ENCODE assay signal across 10 cellular contexts in the genomic region with DNA sequence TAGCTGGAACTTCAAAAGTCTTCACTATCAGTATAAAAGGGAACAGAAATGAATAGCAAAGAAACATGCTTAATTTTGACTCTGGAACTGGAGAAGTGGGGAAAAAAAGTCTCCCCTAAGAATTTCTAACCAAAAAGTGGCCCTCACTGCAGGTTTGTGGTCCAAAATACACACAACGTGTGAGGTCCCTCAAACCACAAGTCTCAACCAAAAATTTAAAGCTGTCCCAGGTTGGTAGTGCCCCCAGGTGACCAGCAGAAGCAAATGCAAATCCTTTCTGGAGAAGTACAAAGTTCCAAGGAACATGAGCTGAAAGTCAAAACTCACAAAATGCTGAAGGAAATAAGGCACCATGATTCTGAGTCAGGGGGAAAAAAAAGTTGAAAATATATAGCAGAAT. TPM values are rescaled to one million over a fixed set of nuclear protein-coding genes. Genes with fewer than 3 reads are reported as not detected.
DNase-seq lines count a peak whose midpoint lies in the region; ATAC-seq and TF ChIP-seq lines count a peak whose summit lies in the region.
"Had no signal": no experiment of that assay in that cellular context is flagged by ENCODE, and none has a peak within 500 bp of the region (broad histone marks: within the 10 kb centered on the region; RNA-seq: fewer than 3 reads in every experiment).

No MANE protein-coding gene starts in this region.

- POLR2A ChIA-PET in SK-N-SH (lab: Yijun Ruan, JAX): no interaction called here

- no peak overlapping the region for H3K9ac ChIP-seq in SK-N-SH

- no peaks in the 10 kb centered on the region for H3F3A ChIP-seq in SK-N-SH (replicated peaks; ENCODE audit: insufficient read depth)

- H3K9me3 ChIP-seq in SK-N-SH (no peaks in the 10 kb centered on the region), right cardiac atrium (ENCODE audit: control insufficient read depth, low read length) (no peaks in the 10 kb centered on the region)
- H3K9me3 ChIP-seq: thoracic aorta had no signal

- intact Hi-C loops in right cardiac atrium (cut with DNase I): no loop called here
- intact Hi-C loops in left cardiac atrium (cut with DNase I): no loop called here

- CTCF ChIA-PET in SK-N-SH (lab: Yijun Ruan, JAX): no interaction called here

- peak; percentile 47 for TF ChIP-seq RAD21 in SK-N-SH (IDR thresholded peaks at IDR 0.05; ENCODE audit: low read length)

- no peak for TF ChIP-seq EP300 in SK-N-SH (IDR thresholded peaks at IDR 0.05; ENCODE audit: borderline replicate concordance in 1 of 2, low read depth in 1 of 2, low read length in 1 of 2)

- H3K4me1 ChIP-seq in SK-N-SH (ENCODE audit: control insufficient read depth in 1 of 2, insufficient read depth in 2 of 2, low read depth in 1 of 2, low read length in 1 of 2) (no peaks in the 10 kb centered on the region), right cardiac atrium (ENCODE audit: control insufficient read depth, insufficient read depth, low read length) (no peaks in the 10 kb centered on the region)

- no peaks in the 10 kb centered on the region for H4K20me1 ChIP-seq in SK-N-SH (ENCODE audit: insufficient read depth)

- H3K9me2 ChIP-seq in SK-N-SH: no peaks in the 10 kb centered on the region

- no peaks in the 10 kb centered on the region for H3K27me3 ChIP-seq in HL-60 (ENCODE audit: insufficient read depth, poor library complexity, severe bottlenecking)
- H3K27me3 ChIP-seq in SK-N-SH (ENCODE audit: insufficient read depth): no peaks in the 10 kb centered on the region
- no peaks in the 10 kb centered on the region for H3K27me3 ChIP-seq in right cardiac atrium (ENCODE audit: control insufficient read depth, insufficient read depth)

- 0% methylated on average over 1 of the region's 1 CpG for WGBS in SK-N-SH (ENCODE audit: low lambda C conversion rate)
- 7% methylated on average over 1 of the region's 1 CpG for WGBS in right cardiac atrium

- ATAC-seq in right cardiac atrium: no peak
- ATAC-seq in left cardiac atrium: no peak

- H3K4me3 ChIP-seq in HL-60 (replicated peaks; ENCODE audit: insufficient read depth, low read length) (no peak overlapping the region), SK-N-SH (ENCODE audit: low read depth in 2 of 2, low read length in 1 of 2) (no peak overlapping the region), right cardiac atrium (ENCODE audit: low read length) (no peak overlapping the region)
- H3K4me3 ChIP-seq: SK-N-MC, thoracic aorta had no signal

- TF ChIP-seq CTCF in HL-60 (IDR thresholded peaks at IDR 0.05; ENCODE audit: insufficient read depth, low read length) (peak; percentile 4), SK-N-SH (IDR thresholded peaks at IDR 0.05) (peak; percentile 49)

- H3K27ac ChIP-seq in HL-60 (replicated peaks) (no peak overlapping the region), SK-N-SH (ENCODE audit: low read depth in 2 of 2, low read length in 1 of 2) (no peak overlapping the region), right cardiac atrium (ENCODE audit: low read length) (no peak overlapping the region)
- H3K27ac ChIP-seq: SK-N-MC, thoracic aorta had no signal

- H2AFZ ChIP-seq in SK-N-SH (ENCODE audit: low read depth): no peak overlapping the region

- H3K4me2 ChIP-seq in SK-N-SH: no peak overlapping the region

- H3K36me3 ChIP-seq in SK-N-SH (replicated peaks in 1 of 2; ENCODE audit: control insufficient read depth in 1 of 2, insufficient read depth in 2 of 2, low read length in 1 of 2): no peaks in the 10 kb centered on the region
- H3K36me3 ChIP-seq: thoracic aorta had no signal

- no peaks in the 10 kb centered on the region for H3K79me2 ChIP-seq in SK-N-SH (ENCODE audit: insufficient read depth)

- DNase-seq in EL: peak; percentile 1
- peak in 1 of 2 experiments; percentile 39 for DNase-seq in HL-60 (ENCODE audit: low read depth in 1 of 2, low spot score in 1 of 2)
- DNase-seq in SK-N-SH: peak; percentile 9
- DNase-seq in iris pigment epithelial cell (ENCODE audit: low read depth): peak; percentile 7
- no peak for DNase-seq in HPDE6-E6E7 (ENCODE audit: extremely low spot score)
- no peak for DNase-seq in NCI-H2227 treated with DMSO at 0.1 percent for 48 hours (lab: John Stamatoyannopoulos, UW)
- DNase-seq in right cardiac atrium: no peak
- DNase-seq in left cardiac atrium: no peak

TF ChIP-seq in SK-N-SH, 30 proteins besides CTCF, POLR2A, EP300 and RAD21:
- TF ChIP-seq, protein P1, sequence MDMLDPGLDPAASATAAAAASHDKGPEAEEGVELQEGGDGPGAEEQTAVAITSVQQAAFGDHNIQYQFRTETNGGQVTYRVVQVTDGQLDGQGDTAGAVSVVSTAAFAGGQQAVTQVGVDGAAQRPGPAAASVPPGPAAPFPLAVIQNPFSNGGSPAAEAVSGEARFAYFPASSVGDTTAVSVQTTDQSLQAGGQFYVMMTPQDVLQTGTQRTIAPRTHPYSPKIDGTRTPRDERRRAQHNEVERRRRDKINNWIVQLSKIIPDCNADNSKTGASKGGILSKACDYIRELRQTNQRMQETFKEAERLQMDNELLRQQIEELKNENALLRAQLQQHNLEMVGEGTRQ (IDR thresholded peaks at IDR 0.05; ENCODE audit: borderline replicate concordance, low read depth, low read length): no peak
- TF ChIP-seq FOXM1 (IDR thresholded peaks at IDR 0.05; ENCODE audit: low read depth) (no peak), EZH2phosphoT487 (IDR thresholded peaks at IDR 0.05; ENCODE audit: borderline replicate concordance, low read depth) (no peak), POLR2AphosphoS5 (IDR thresholded peaks at IDR 0.05; ENCODE audit: low read depth, low read length) (no peak), ELF1 (IDR thresholded peaks at IDR 0.05) (no peak), YY1 (IDR thresholded peaks at IDR 0.05; ENCODE audit: low read depth) (no peak), FOSL2 (IDR thresholded peaks at IDR 0.05; ENCODE audit: borderline replicate concordance, low read depth) (no peak), GATA2 (CRISPR knock-in tag; IDR thresholded peaks at IDR 0.05) (no peak), RFX5 (IDR thresholded peaks at IDR 0.05; ENCODE audit: low read length) (no peak), TEAD4 (IDR thresholded peaks at IDR 0.05; ENCODE audit: borderline replicate concordance, insufficient read depth) (no peak), TAF1 (IDR thresholded peaks at IDR 0.05; ENCODE audit: borderline replicate concordance, low read depth, low read length) (no peak)
- TF ChIP-seq, protein P2, sequence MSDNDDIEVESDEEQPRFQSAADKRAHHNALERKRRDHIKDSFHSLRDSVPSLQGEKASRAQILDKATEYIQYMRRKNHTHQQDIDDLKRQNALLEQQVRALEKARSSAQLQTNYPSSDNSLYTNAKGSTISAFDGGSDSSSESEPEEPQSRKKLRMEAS (IDR thresholded peaks at IDR 0.05; ENCODE audit: low read depth): no peak

RNA-seq across cellular contexts. Expression of a gene that starts 23.6 kb away (rescaled TPM):
- polyA plus RNA-seq in SK-N-SH (2012; rRNA removed) (23.9 and 31.6 TPM in 2 replicates), right cardiac atrium (14.3 TPM)
- 45.7 and 54.1 TPM in 2 replicates for polyA plus RNA-seq in SK-N-SH (2012; cell fraction: cytosol; rRNA removed)
- polyA plus RNA-seq in SK-N-SH (2012; cell fraction: nucleus; rRNA removed): 4.6 and 13.1 TPM in 2 replicates
- total RNA-seq in right cardiac atrium (10 to 100 TPM; 16.9 to 28.6 (median 19.0) TPM), left cardiac atrium (10 to 100 TPM; 20.9 to 22.8 TPM)

Comparison
In these comparisons a context has a peak if more than half of its experiments do, and no peak if none do; other contexts are left out.
1. DNase-seq: peak in EL (single experiment), SK-N-SH (single experiment) and iris pigment epithelial cell (single experiment); none in HPDE6-E6E7 (single experiment), NCI-H2227 treated with DMSO at 0.1 percent for 48 hours (single experiment), right cardiac atrium (0 of 3) and left cardiac atrium (single experiment).